In the genomic region with DNA sequence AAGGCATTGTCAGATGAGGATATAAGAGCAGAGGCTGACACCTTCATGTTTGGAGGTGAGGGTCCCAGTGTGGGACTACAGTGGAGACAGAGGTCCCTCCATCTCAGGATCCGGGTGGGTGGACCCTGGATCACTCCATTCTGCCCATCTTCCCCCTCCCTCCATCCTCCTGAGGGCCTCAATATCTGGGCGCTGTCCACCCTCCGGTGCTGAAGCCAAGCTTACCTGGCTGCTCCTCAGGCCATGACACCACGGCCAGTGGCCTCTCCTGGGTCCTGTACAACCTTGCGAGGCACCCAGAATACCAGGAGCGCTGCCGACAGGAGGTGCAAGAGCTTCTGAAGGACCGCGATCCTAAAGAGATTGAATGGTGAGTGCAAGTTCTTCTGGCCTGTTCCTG, we compare ENCODE assay signal across 1 cellular context.
A peak's percentile ranks its signal among the peaks of the same experiment; 100 is the strongest.
TF ChIP-seq lines count a peak whose summit lies in the region.

No MANE protein-coding gene starts in this region.

TF ChIP-seq in HEK293, 187 proteins besides CTCF, POLR2A, EP300 and RAD21:
- TF ChIP-seq ZNF404 (tag by site-specific recombination; IDR thresholded peaks at IDR 0.05) = no peak
- TF ChIP-seq, protein P1, sequence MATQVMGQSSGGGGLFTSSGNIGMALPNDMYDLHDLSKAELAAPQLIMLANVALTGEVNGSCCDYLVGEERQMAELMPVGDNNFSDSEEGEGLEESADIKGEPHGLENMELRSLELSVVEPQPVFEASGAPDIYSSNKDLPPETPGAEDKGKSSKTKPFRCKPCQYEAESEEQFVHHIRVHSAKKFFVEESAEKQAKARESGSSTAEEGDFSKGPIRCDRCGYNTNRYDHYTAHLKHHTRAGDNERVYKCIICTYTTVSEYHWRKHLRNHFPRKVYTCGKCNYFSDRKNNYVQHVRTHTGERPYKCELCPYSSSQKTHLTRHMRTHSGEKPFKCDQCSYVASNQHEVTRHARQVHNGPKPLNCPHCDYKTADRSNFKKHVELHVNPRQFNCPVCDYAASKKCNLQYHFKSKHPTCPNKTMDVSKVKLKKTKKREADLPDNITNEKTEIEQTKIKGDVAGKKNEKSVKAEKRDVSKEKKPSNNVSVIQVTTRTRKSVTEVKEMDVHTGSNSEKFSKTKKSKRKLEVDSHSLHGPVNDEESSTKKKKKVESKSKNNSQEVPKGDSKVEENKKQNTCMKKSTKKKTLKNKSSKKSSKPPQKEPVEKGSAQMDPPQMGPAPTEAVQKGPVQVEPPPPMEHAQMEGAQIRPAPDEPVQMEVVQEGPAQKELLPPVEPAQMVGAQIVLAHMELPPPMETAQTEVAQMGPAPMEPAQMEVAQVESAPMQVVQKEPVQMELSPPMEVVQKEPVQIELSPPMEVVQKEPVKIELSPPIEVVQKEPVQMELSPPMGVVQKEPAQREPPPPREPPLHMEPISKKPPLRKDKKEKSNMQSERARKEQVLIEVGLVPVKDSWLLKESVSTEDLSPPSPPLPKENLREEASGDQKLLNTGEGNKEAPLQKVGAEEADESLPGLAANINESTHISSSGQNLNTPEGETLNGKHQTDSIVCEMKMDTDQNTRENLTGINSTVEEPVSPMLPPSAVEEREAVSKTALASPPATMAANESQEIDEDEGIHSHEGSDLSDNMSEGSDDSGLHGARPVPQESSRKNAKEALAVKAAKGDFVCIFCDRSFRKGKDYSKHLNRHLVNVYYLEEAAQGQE (tag by site-specific recombination; IDR thresholded peaks at IDR 0.05) = peak; percentile 93
